Comparison of ENCODE assay signal across 1 cellular context in the genomic region with DNA sequence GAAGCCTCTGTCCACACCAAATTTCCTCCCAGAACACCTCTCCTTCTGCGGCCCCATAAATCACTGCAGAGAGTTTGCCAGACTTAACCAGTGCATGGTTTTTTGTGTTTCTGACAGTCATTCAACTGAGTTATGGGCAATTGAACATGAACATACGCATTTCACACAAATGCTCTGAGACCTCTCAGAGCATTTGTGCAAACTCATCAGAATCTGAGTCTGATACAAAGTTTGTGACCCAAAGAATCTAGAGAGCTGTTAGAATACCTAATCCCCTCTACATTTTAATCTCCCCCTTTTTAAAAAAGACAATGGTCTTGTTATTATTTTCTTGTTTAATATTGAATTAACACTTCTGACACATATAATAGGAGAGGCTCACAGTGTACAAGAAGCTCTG.
TF ChIP-seq lines count a peak whose summit lies in the region.

No MANE protein-coding gene starts in this region.

TF ChIP-seq in HepG2, 621 proteins besides CTCF, POLR2A, EP300 and RAD21:
- TF ChIP-seq, protein P1, sequence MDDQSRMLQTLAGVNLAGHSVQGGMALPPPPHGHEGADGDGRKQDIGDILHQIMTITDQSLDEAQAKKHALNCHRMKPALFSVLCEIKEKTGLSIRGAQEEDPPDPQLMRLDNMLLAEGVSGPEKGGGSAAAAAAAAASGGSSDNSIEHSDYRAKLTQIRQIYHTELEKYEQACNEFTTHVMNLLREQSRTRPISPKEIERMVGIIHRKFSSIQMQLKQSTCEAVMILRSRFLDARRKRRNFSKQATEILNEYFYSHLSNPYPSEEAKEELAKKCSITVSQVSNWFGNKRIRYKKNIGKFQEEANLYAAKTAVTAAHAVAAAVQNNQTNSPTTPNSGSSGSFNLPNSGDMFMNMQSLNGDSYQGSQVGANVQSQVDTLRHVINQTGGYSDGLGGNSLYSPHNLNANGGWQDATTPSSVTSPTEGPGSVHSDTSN (CRISPR knock-in tag; IDR thresholded peaks at IDR 0.05; ENCODE audit: borderline replicate concordance), result no peak
- peak; percentile 61 to 74 for TF ChIP-seq MAFK (conservative IDR thresholded peaks at IDR 0.05 in 1 of 2, IDR thresholded peaks at IDR 0.05 in 1 of 2; ENCODE audit: low read length in 2 of 2)
- peak; percentile 56; the same call in 1 of the 2 replicates for TF ChIP-seq MAFF (IDR thresholded peaks at IDR 0.05; ENCODE audit: low read depth, low read length)
- TF ChIP-seq, protein P2, sequence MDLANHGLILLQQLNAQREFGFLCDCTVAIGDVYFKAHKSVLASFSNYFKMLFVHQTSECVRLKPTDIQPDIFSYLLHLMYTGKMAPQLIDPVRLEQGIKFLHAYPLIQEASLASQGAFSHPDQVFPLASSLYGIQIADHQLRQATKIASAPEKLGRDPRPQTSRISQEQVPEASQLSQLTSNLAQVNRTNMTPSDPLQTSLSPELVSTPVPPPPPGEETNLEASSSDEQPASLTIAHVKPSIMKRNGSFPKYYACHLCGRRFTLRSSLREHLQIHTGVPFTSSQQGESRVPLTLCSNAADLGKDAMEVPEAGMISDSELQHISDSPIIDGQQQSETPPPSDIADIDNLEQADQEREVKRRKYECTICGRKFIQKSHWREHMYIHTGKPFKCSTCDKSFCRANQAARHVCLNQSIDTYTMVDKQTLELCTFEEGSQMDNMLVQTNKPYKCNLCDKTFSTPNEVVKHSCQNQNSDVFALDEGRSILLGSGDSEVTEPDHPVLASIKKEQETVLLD (CRISPR knock-in tag; IDR thresholded peaks at IDR 0.05; ENCODE audit: low read depth), result no peak
TF ChIP-seq in HepG2: peak in this region for 2.
